8 cellular contexts compared by ENCODE assay signal in genomic region chr3:150407818-150408231, GRCh38. TPM values are rescaled to one million over a fixed set of nuclear protein-coding genes. Genes with fewer than 3 reads are reported as not detected.
DNase-seq lines count a peak whose midpoint lies in the region; ATAC-seq and TF ChIP-seq lines count a peak whose summit lies in the region.

No MANE protein-coding gene starts in this region.

- peak overlapping the region; percentile 92 for H3K27ac Mint-ChIP-seq in activated CD4-positive, alpha-beta T cell treated with anti-CD3 and anti-CD28 coated beads, Interleukin-2, amount 10 ng/mL, durations not matched to agents 24 days and 14 days
- peak overlapping the region; percentile 99 for H3K27ac Mint-ChIP-seq in osteocyte (ENCODE audit: unreplicated experiment)

- no peaks in the 10 kb centered on the region for H3K27me3 ChIP-seq in BLaER1 treated with 17β-estradiol and CSF1 and Interleukin-3, amounts not matched to agents 10 nM and 100 nM
- no peaks in the 10 kb centered on the region for H3K27me3 ChIP-seq in esophagus squamous epithelium

- H3K4me3 ChIP-seq in BLaER1 treated with 17β-estradiol and CSF1 and Interleukin-3, amounts not matched to agents 10 nM and 100 nM, result peak overlapping the region; percentile 80 to 97 (median 89)
- H3K4me3 ChIP-seq in esophagus squamous epithelium, result peak overlapping the region; percentile 68 to 97 (median 90)

- WGBS in esophagus squamous epithelium, 2 donors, result 0% methylated on average over 13 to 15 of the region's 15 CpGs

- peaks cover 8% of the 10 kb centered on the region for H3K27me3 Mint-ChIP-seq in activated CD4-positive, alpha-beta T cell treated with anti-CD3 and anti-CD28 coated beads, Interleukin-2, amount 10 ng/mL, durations not matched to agents 24 days and 14 days
- H3K27me3 Mint-ChIP-seq in osteocyte (ENCODE audit: unreplicated experiment), result no peaks in the 10 kb centered on the region

- peak overlapping the region; percentile 74 to 97 (median 80) for H3K4me2 ChIP-seq in BLaER1 treated with 17β-estradiol and CSF1 and Interleukin-3, amounts not matched to agents 10 nM and 100 nM

- H4K20me1 ChIP-seq in BLaER1 treated with 17β-estradiol and CSF1 and Interleukin-3, amounts not matched to agents 10 nM and 100 nM, result peaks cover 38 to 44% (median 39%) of the 10 kb centered on the region in 11 experiments

- H3K9me3 ChIP-seq in BLaER1 treated with 17β-estradiol and CSF1 and Interleukin-3, amounts not matched to agents 10 nM and 100 nM (replicated peaks in 1 of 11), result no peaks in the 10 kb centered on the region
- H3K9me3 ChIP-seq in esophagus squamous epithelium, result no peaks in the 10 kb centered on the region

- peak; percentile 3 for ATAC-seq in GM19452 (IDR thresholded peaks at IDR 0.05; ENCODE audit: unreplicated experiment)

- DNase-seq in KBM-7, result peak; percentile 96
- no peak for DNase-seq in activated CD4-positive, alpha-beta T cell treated with anti-CD3 and anti-CD28 coated beads, Interleukin-2, amount 10 ng/mL, durations not matched to agents 24 days and 14 days
- DNase-seq in esophagus squamous epithelium (lab: John Stamatoyannopoulos, UW), result no peak
- no peak for DNase-seq in osteocyte (ENCODE audit: extremely low spot score, unreplicated experiment)
- DNase-seq in AG20443 (ENCODE audit: low spot score), result no peak
- no peak for DNase-seq in central memory CD4-positive, alpha-beta T cell

- in situ Hi-C loops in KBM-7 (cut with MboI; ENCODE audit: low pct_unique_long_range_greater_than_20kb, low sequenced_read_pairs), result no loop called here

- H3K27ac ChIP-seq in BLaER1 treated with 17β-estradiol and CSF1 and Interleukin-3, amounts not matched to agents 10 nM and 100 nM, result peak overlapping the region; percentile 93 to 98 (median 96)
- peak overlapping the region; percentile 99 to 100 (median 100) for H3K27ac ChIP-seq in esophagus squamous epithelium

- H3K9ac ChIP-seq in BLaER1 treated with 17β-estradiol and CSF1 and Interleukin-3, amounts not matched to agents 10 nM and 100 nM, result peak overlapping the region; percentile 92 to 99 (median 97)

- H3K4me3 Mint-ChIP-seq in activated CD4-positive, alpha-beta T cell treated with anti-CD3 and anti-CD28 coated beads, Interleukin-2, amount 10 ng/mL, durations not matched to agents 24 days and 14 days, result peak overlapping the region; percentile 81
- H3K4me3 Mint-ChIP-seq in osteocyte (ENCODE audit: unreplicated experiment), result peak overlapping the region; percentile 86

- peaks cover 20% of the 10 kb centered on the region for H3K4me1 Mint-ChIP-seq in activated CD4-positive, alpha-beta T cell treated with anti-CD3 and anti-CD28 coated beads, Interleukin-2, amount 10 ng/mL, durations not matched to agents 24 days and 14 days
- H3K4me1 Mint-ChIP-seq in osteocyte (ENCODE audit: unreplicated experiment), result peaks cover 17% of the 10 kb centered on the region

- H3K9me3 Mint-ChIP-seq in activated CD4-positive, alpha-beta T cell treated with anti-CD3 and anti-CD28 coated beads, Interleukin-2, amount 10 ng/mL, durations not matched to agents 24 days and 14 days, result peaks cover 3% of the 10 kb centered on the region
- no peaks in the 10 kb centered on the region for H3K9me3 Mint-ChIP-seq in osteocyte (ENCODE audit: unreplicated experiment)

- no peak for TF ChIP-seq POLR2A in esophagus squamous epithelium (IDR thresholded peaks at IDR 0.05)

- peaks cover 5 to 17% (median 11%) of the 10 kb centered on the region in 10 experiments; a peak in 16 of 20 replicates for H3K4me1 ChIP-seq in BLaER1 treated with 17β-estradiol and CSF1 and Interleukin-3, amounts not matched to agents 10 nM and 100 nM
- peaks cover 0 to 31% (median 0%) of the 10 kb centered on the region in 3 donors for H3K4me1 ChIP-seq in esophagus squamous epithelium

- peaks cover 0 to 5% (median 0%) of the 10 kb centered on the region in 11 experiments; a peak in 5 of 22 replicates for H3K36me3 ChIP-seq in BLaER1 treated with 17β-estradiol and CSF1 and Interleukin-3, amounts not matched to agents 10 nM and 100 nM
- H3K36me3 ChIP-seq in esophagus squamous epithelium, result no peaks in the 10 kb centered on the region

- H3K36me3 Mint-ChIP-seq in activated CD4-positive, alpha-beta T cell treated with anti-CD3 and anti-CD28 coated beads, Interleukin-2, amount 10 ng/mL, durations not matched to agents 24 days and 14 days (ENCODE audit: low read depth), result peaks cover 14% of the 10 kb centered on the region
- H3K36me3 Mint-ChIP-seq in osteocyte (ENCODE audit: unreplicated experiment), result peaks cover 19% of the 10 kb centered on the region

- intact Hi-C loops in activated CD4-positive, alpha-beta T cell treated with anti-CD3 and anti-CD28 coated beads, Interleukin-2, amount 10 ng/mL, durations not matched to agents 24 days and 14 days (cut with micrococcal nuclease), result loop anchor here (1.0 to 10.0 kb wide), 7 partner anchors 23 to 794 kb away; partner anchors contain the start of genes COMMD2, EIF2A, GPR171 and SELENOT
- intact Hi-C loops in esophagus squamous epithelium (cut with DNase I), result loop anchor here (10.0 kb wide), 1 partner anchor 137 kb away; the partner anchor contains the start of genes EIF2A and SERP1

- TF ChIP-seq CTCF in esophagus squamous epithelium (IDR thresholded peaks at IDR 0.05), result no peak
- no peak for TF ChIP-seq CTCF in osteocyte (IDR thresholded peaks at IDR 0.05)

RNA-seq across cellular contexts. Expression of gene TSC22D2, which starts 0.3 kb away (rescaled TPM):
- 16.4 and 18.7 TPM in 2 replicates for total RNA-seq in activated CD4-positive, alpha-beta T cell treated with anti-CD3 and anti-CD28 coated beads, Interleukin-2, amount 10 ng/mL, durations not matched to agents 24 days and 14 days
- total RNA-seq in esophagus squamous epithelium, result 10 to 100 TPM in 3 of 4 donors, 1 to 10 TPM in 1; 8.5 to 20.0 (median 15.2) TPM
- total RNA-seq in osteocyte, result 51.3 and 51.5 TPM in 2 replicates
